Comparison of ENCODE assay signal across 8 cellular contexts in genomic region chr3:94862703-94863102, GRCh38.
DNase-seq lines count a peak whose midpoint lies in the region; ATAC-seq and TF ChIP-seq lines count a peak whose summit lies in the region.

No MANE protein-coding gene starts in this region.

- no peaks in the 10 kb centered on the region for H3K4me1 Mint-ChIP-seq in activated CD4-positive, alpha-beta T cell treated with anti-CD3 and anti-CD28 coated beads for 36 hours
- no peaks in the 10 kb centered on the region for H3K4me1 Mint-ChIP-seq in natural killer cell

- intact Hi-C loops in activated CD4-positive, alpha-beta T cell treated with anti-CD3 and anti-CD28 coated beads for 36 hours (cut with DNase I, micrococcal nuclease): loop anchor here in 1 of 2 experiments (2.0 kb wide), 1 partner anchor 1950 kb away; no protein-coding TSS in a partner anchor
- intact Hi-C loops in natural killer cell (cut with micrococcal nuclease): no loop called here

- DNase-seq in NCI-H2107 treated with DMSO at 0.1 percent for 48 hours (lab: John Stamatoyannopoulos, UW; ENCODE audit: unreplicated experiment): peak; percentile 17
- no peak for DNase-seq in NCI-H2107 (lab: John Stamatoyannopoulos, UW)
- peak; percentile 4 for DNase-seq in HS-5 (ENCODE audit: low read depth)
- no peak for DNase-seq in activated CD4-positive, alpha-beta T cell treated with anti-CD3 and anti-CD28 coated beads for 36 hours
- DNase-seq in natural killer cell: no peak
- no peak for DNase-seq in NCI-H1105 treated with DMSO at 0.1 percent for 48 hours (lab: John Stamatoyannopoulos, UW)

- H3K36me3 ChIP-seq in liver (ENCODE audit: control insufficient read depth in 4 of 4, insufficient read depth in 3 of 4, low read depth in 1 of 4, low read length in 3 of 4): no peaks in the 10 kb centered on the region

- TF ChIP-seq CTCF in liver (IDR thresholded peaks at IDR 0.05; ENCODE audit: low read depth, low read length, missing input control): peak; percentile 64
- no peak for TF ChIP-seq CTCF in natural killer cell (IDR thresholded peaks at IDR 0.05)

- no peak overlapping the region for H3K4me3 ChIP-seq in liver (ENCODE audit: low read depth in 1 of 3, low read length in 3 of 3)

- H3K9me3 Mint-ChIP-seq in activated CD4-positive, alpha-beta T cell treated with anti-CD3 and anti-CD28 coated beads for 36 hours (ENCODE audit: low read depth): peaks cover 30% of the 10 kb centered on the region
- peaks cover 9 to 21% of the 10 kb centered on the region in 2 donors for H3K9me3 Mint-ChIP-seq in natural killer cell

- H3K9ac ChIP-seq in liver (ENCODE audit: low read depth in 1 of 2, low read length in 2 of 2): no peak overlapping the region

- no peaks in the 10 kb centered on the region for H3K27me3 Mint-ChIP-seq in activated CD4-positive, alpha-beta T cell treated with anti-CD3 and anti-CD28 coated beads for 36 hours
- H3K27me3 Mint-ChIP-seq in natural killer cell (ENCODE audit: low read depth in 2 of 2): no peaks in the 10 kb centered on the region

- CTCF ChIA-PET in activated CD4-positive, alpha-beta T cell treated with anti-CD3 and anti-CD28 coated beads for 36 hours (lab: Charles Lee): interaction anchor here (1.2 kb wide), 1 partner anchor 10 kb away, joined by 3 read pairs; no protein-coding TSS in a partner anchor

- WGBS in liver: 58% methylated on average over 3 of the region's 3 CpGs

- no peak overlapping the region for H3K4me3 Mint-ChIP-seq in activated CD4-positive, alpha-beta T cell treated with anti-CD3 and anti-CD28 coated beads for 36 hours
- no peak overlapping the region for H3K4me3 Mint-ChIP-seq in natural killer cell

- no peak overlapping the region for H3K27ac Mint-ChIP-seq in activated CD4-positive, alpha-beta T cell treated with anti-CD3 and anti-CD28 coated beads for 36 hours
- H3K27ac Mint-ChIP-seq in natural killer cell: no peak overlapping the region

- H3K9me3 ChIP-seq in liver (ENCODE audit: control insufficient read depth in 4 of 4, low read length in 3 of 4): peaks cover 0 to 4% (median 0%) of the 10 kb centered on the region in 4 donors

- H3K36me3 Mint-ChIP-seq in activated CD4-positive, alpha-beta T cell treated with anti-CD3 and anti-CD28 coated beads for 36 hours (ENCODE audit: low read depth): no peaks in the 10 kb centered on the region
- H3K36me3 Mint-ChIP-seq in natural killer cell: peaks cover 10% of the 10 kb centered on the region

- no peaks in the 10 kb centered on the region for H3K4me1 ChIP-seq in liver (ENCODE audit: control insufficient read depth in 4 of 4, insufficient read depth in 4 of 4, low read length in 3 of 4)

- POLR2A ChIA-PET in activated CD4-positive, alpha-beta T cell treated with anti-CD3 and anti-CD28 coated beads for 36 hours (lab: Charles Lee): no interaction called here

- H3K27me3 ChIP-seq in liver (ENCODE audit: control insufficient read depth in 4 of 4, insufficient read depth in 4 of 4, low read length in 3 of 4): peaks cover 0 to 3% (median 0%) of the 10 kb centered on the region in 4 donors

- H3K27ac ChIP-seq in liver (ENCODE audit: low read depth in 1 of 2, low read length in 2 of 2): no peak overlapping the region

- ATAC-seq in SK-N-SH treated with all-trans-retinoic acid at 6 μM for 48 hours (0 out of 3 replicates have a peak, but pooled peaks have one; percentile 39), natural killer cell (no peak)
- no peak for ATAC-seq in activated CD4-positive, alpha-beta T cell treated with anti-CD3 and anti-CD28 coated beads for 36 hours

- peak; percentile 68 to 71 for TF ChIP-seq RAD21 in liver (IDR thresholded peaks at IDR 0.05)

TF ChIP-seq in SK-N-SH treated with all-trans-retinoic acid at 6 μM for 48 hours, 23 proteins besides CTCF, POLR2A, EP300 and RAD21 (continues in another document):
- TF ChIP-seq PATZ1 (CRISPR knock-in tag; IDR thresholded peaks at IDR 0.05; ENCODE audit: borderline replicate concordance) (no peak), ZFP3 (CRISPR knock-in tag; IDR thresholded peaks at IDR 0.05) (no peak), ZNF565 (CRISPR knock-in tag; conservative IDR thresholded peaks at IDR 0.05; ENCODE audit: low read depth) (no peak), TOX (CRISPR knock-in tag; IDR thresholded peaks at IDR 0.05; ENCODE audit: borderline replicate concordance) (no peak), GLIS3 (CRISPR knock-in tag; IDR thresholded peaks at IDR 0.05) (no peak), TCF4 (CRISPR knock-in tag; IDR thresholded peaks at IDR 0.05; ENCODE audit: borderline replicate concordance) (no peak), RARB (CRISPR knock-in tag; IDR thresholded peaks at IDR 0.05) (no peak), BACH2 (CRISPR knock-in tag; IDR thresholded peaks at IDR 0.05; ENCODE audit: borderline replicate concordance) (no peak), ZC3H10 (CRISPR knock-in tag; IDR thresholded peaks at IDR 0.05) (no peak), ZNF8 (CRISPR knock-in tag; IDR thresholded peaks at IDR 0.05) (no peak), ESRRG (CRISPR knock-in tag; IDR thresholded peaks at IDR 0.05) (no peak), CREB5 (CRISPR knock-in tag; IDR thresholded peaks at IDR 0.05; ENCODE audit: low read depth) (no peak)

TF ChIP-seq in liver, 16 proteins besides CTCF, POLR2A, EP300 and RAD21:
- TF ChIP-seq FOXA2 (IDR thresholded peaks at IDR 0.05): no peak
- no peak for TF ChIP-seq ZBTB33 (IDR thresholded peaks at IDR 0.05)
- TF ChIP-seq HNF4G (IDR thresholded peaks at IDR 0.05): no peak
- no peak for TF ChIP-seq YY1 (IDR thresholded peaks at IDR 0.05)
- TF ChIP-seq TAF1 (conservative IDR thresholded peaks at IDR 0.05): no peak
- TF ChIP-seq MAX (IDR thresholded peaks at IDR 0.05): no peak
- TF ChIP-seq FOXA1 (IDR thresholded peaks at IDR 0.05): no peak
- TF ChIP-seq NR2F2 (IDR thresholded peaks at IDR 0.05): no peak
- TF ChIP-seq ATF3 (IDR thresholded peaks at IDR 0.05): no peak
- TF ChIP-seq RXRA (IDR thresholded peaks at IDR 0.05): no peak
- no peak for TF ChIP-seq HNF4A (conservative IDR thresholded peaks at IDR 0.05)
- TF ChIP-seq GABPA (IDR thresholded peaks at IDR 0.05 in 1 of 2, conservative IDR thresholded peaks at IDR 0.05 in 1 of 2): no peak
- no peak for TF ChIP-seq JUND (IDR thresholded peaks at IDR 0.05)
- no peak for TF ChIP-seq EGR1 (IDR thresholded peaks at IDR 0.05; ENCODE audit: low read depth in 2 of 2)
- TF ChIP-seq SP1 (IDR thresholded peaks at IDR 0.05): no peak
- no peak for TF ChIP-seq REST (IDR thresholded peaks at IDR 0.05)

Comparison
In these comparisons a context has a peak if more than half of its experiments do, and no peak if none do; other contexts are left out.
1. DNase-seq: peak in NCI-H2107 treated with DMSO at 0.1 percent for 48 hours (single experiment) and HS-5 (single experiment); none in NCI-H2107 (single experiment), activated CD4-positive, alpha-beta T cell treated with anti-CD3 and anti-CD28 coated beads for 36 hours (single experiment), natural killer cell (single experiment) and NCI-H1105 treated with DMSO at 0.1 percent for 48 hours (single experiment).